Comparison of ENCODE assay signal across 8 cellular contexts in the genomic region with DNA sequence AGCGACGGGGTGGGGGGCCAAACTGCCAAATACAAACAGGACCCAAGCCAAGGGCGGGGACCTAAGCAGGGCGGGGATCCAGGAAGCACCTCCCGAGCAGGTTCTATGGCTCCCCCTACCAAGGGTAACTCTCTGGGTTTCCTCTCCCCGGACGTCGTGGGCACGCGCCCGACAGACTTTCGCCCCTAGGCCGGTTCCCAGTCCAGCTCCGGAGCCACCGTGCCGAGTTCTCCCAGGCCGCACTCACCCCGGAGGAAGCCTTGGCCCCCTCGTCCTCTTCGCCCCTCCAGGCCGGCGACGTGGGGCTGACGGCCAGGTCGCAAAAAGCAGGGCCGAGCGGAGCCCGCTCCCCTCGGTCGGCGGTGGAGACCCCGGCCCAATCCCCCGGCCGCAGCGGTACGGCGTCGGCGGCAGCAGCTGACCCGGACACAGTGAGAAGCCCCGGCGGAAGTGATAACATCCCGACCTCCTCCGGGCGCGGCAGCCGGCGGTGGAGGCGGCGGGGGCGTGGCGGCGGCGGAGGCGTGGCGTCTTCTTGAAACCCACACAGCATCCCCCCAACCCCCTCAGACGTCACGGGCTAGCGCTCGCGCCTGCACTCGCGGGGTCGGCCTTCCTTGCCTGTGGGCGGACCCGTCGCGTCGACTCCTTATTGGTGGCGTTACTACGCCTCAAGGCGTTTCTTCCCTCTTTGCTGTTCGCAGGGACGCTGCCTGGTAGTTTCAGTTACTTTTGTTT. TPM values are rescaled to one million over a fixed set of nuclear protein-coding genes. Genes with fewer than 3 reads are reported as not detected.
DNase-seq lines count a peak whose midpoint lies in the region; ATAC-seq and TF ChIP-seq lines count a peak whose summit lies in the region.

A gene with protein sequence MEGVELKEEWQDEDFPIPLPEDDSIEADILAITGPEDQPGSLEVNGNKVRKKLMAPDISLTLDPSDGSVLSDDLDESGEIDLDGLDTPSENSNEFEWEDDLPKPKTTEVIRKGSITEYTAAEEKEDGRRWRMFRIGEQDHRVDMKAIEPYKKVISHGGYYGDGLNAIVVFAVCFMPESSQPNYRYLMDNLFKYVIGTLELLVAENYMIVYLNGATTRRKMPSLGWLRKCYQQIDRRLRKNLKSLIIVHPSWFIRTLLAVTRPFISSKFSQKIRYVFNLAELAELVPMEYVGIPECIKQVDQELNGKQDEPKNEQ (minus strand): TSS at position 433 of the 738 bp plus-strand sequence. CDS start 6,863 bp downstream, outside the sequence.

- TF ChIP-seq POLR2A in NB4 (IDR thresholded peaks at IDR 0.05; ENCODE audit: extremely low read depth, insufficient read length) (peak; percentile 59), gastroesophageal sphincter (IDR thresholded peaks at IDR 0.05) (peak; percentile 92 to 95)

- peaks cover 23% of the 10 kb centered on the region for H3K36me3 Mint-ChIP-seq in activated naive CD4-positive, alpha-beta T cell treated with anti-CD3 and anti-CD28 coated beads, Interleukin-2, amount 10 ng/mL, durations not matched to agents 7 days and 5 days

- no peak for TF ChIP-seq EP300 in gastroesophageal sphincter (IDR thresholded peaks at IDR 0.05)

- peak; percentile 77 for DNase-seq in GF-D8 (lab: John Stamatoyannopoulos, UW)
- peak; percentile 89 for DNase-seq in HEK293T (ENCODE audit: extremely low spot score)
- DNase-seq in NB4 (ENCODE audit: low read depth) = peak; percentile 99
- peak; percentile 79 for DNase-seq in SK-N-MC (ENCODE audit: low read depth, low spot score)
- DNase-seq in activated naive CD4-positive, alpha-beta T cell treated with anti-CD3 and anti-CD28 coated beads, Interleukin-2, amount 10 ng/mL, durations not matched to agents 7 days and 5 days = peak; percentile 100
- DNase-seq in non-pigmented ciliary epithelial cell (ENCODE audit: low read depth) = peak; percentile 95
- peak; percentile 85 for DNase-seq in superior temporal gyrus (ENCODE audit: extremely low spot score)

- WGBS in gastroesophageal sphincter (ENCODE audit: low coverage in 1 of 2), 2 donors = 0% methylated on average over 2 to 10 of the region's 74 CpGs

- H3K27me3 ChIP-seq in gastroesophageal sphincter = no peaks in the 10 kb centered on the region

- H3K4me1 Mint-ChIP-seq in activated naive CD4-positive, alpha-beta T cell treated with anti-CD3 and anti-CD28 coated beads, Interleukin-2, amount 10 ng/mL, durations not matched to agents 7 days and 5 days = peaks cover 52% of the 10 kb centered on the region

- POLR2A ChIA-PET in HEK293T (lab: Yijun Ruan, JAX) = interaction anchor here (1.2 to 1.7 kb wide), 2 partner anchors 9 to 31 kb away, joined by 4 to 6 read pairs; a partner anchor contains a TSS

- peaks cover 17% of the 10 kb centered on the region for H3K36me3 ChIP-seq in SK-N-MC (ENCODE audit: insufficient read depth, low read length)
- H3K36me3 ChIP-seq in gastroesophageal sphincter = peaks cover 0 to 11% of the 10 kb centered on the region in 2 donors

- peak within 1 kb of the TSS; percentile 99 for H3K27ac Mint-ChIP-seq in activated naive CD4-positive, alpha-beta T cell treated with anti-CD3 and anti-CD28 coated beads, Interleukin-2, amount 10 ng/mL, durations not matched to agents 7 days and 5 days

- H3K4me3 ChIP-seq in NB4 (ENCODE audit: low read depth, low read length) (peak within 1 kb of the TSS; percentile 95), SK-N-MC (peak within 1 kb of the TSS; percentile 97), gastroesophageal sphincter (peak within 1 kb of the TSS; percentile 75 to 96)

- H3K9me3 Mint-ChIP-seq in activated naive CD4-positive, alpha-beta T cell treated with anti-CD3 and anti-CD28 coated beads, Interleukin-2, amount 10 ng/mL, durations not matched to agents 7 days and 5 days = no peaks in the 10 kb centered on the region

- peak within 1 kb of the TSS; percentile 96 for H3K9ac ChIP-seq in SK-N-MC (ENCODE audit: insufficient read length)

- ATAC-seq in gastroesophageal sphincter = peak; percentile 98

- H3K9me3 ChIP-seq in SK-N-MC (ENCODE audit: low read depth, low read length) (no peaks in the 10 kb centered on the region), gastroesophageal sphincter (no peaks in the 10 kb centered on the region)

- TF ChIP-seq CTCF in NB4 (IDR thresholded peaks at IDR 0.05; ENCODE audit: low read depth, low read length) (no peak), gastroesophageal sphincter (IDR thresholded peaks at IDR 0.05) (peak in 1 of 4 experiments; percentile 5)

- peak within 1 kb of the TSS; percentile 85 for H3K4me3 Mint-ChIP-seq in activated naive CD4-positive, alpha-beta T cell treated with anti-CD3 and anti-CD28 coated beads, Interleukin-2, amount 10 ng/mL, durations not matched to agents 7 days and 5 days

- CTCF ChIA-PET in HEK293T (lab: Yijun Ruan, JAX) = no interaction called here
- CTCF ChIA-PET in activated naive CD4-positive, alpha-beta T cell treated with anti-CD3 and anti-CD28 coated beads, Interleukin-2, amount 10 ng/mL, durations not matched to agents 7 days and 5 days (lab: Charles Lee) = interaction anchor here (1.1 to 3.1 kb wide), 2 partner anchors 36 to 156 kb away, joined by 3 to 14 read pairs; no protein-coding TSS in a partner anchor

- peaks cover 5 to 57% (median 8%) of the 10 kb centered on the region in 3 donors for H3K4me1 ChIP-seq in gastroesophageal sphincter

- H3K27ac ChIP-seq in SK-N-MC (peak within 1 kb of the TSS; percentile 86), gastroesophageal sphincter (peak within 1 kb of the TSS; percentile 93 to 99 (median 98))

- no peaks in the 10 kb centered on the region for H3K27me3 Mint-ChIP-seq in activated naive CD4-positive, alpha-beta T cell treated with anti-CD3 and anti-CD28 coated beads, Interleukin-2, amount 10 ng/mL, durations not matched to agents 7 days and 5 days

TF ChIP-seq in HEK293T, 16 proteins besides CTCF, POLR2A, EP300 and RAD21:
- TF ChIP-seq SUZ12 (IDR thresholded peaks at IDR 0.05) (no peak), ZNF384 (IDR thresholded peaks at IDR 0.05) (no peak), L3MBTL2 (conservative IDR thresholded peaks at IDR 0.05) (peak; percentile 55), CTBP1 (IDR thresholded peaks at IDR 0.05; ENCODE audit: borderline replicate concordance) (no peak), BHLHE40 (IDR thresholded peaks at IDR 0.05; ENCODE audit: borderline replicate concordance) (no peak)

RNA-seq across cellular contexts. Expression of the gene that starts here (rescaled TPM):
- 100 to 1,000 TPM; 172 to 218 (median 190) TPM for total RNA-seq in gastroesophageal sphincter

Comparison
In these comparisons a context has a peak if more than half of its experiments do, and no peak if none do; other contexts are left out.
1. Peak in every context shown above with its lines: DNase-seq, ATAC-seq, H3K4me3 ChIP-seq and H3K27ac ChIP-seq.